ENCODE assay signal across 13 cellular contexts in genomic region chr3:188049890-188050530, GRCh38.
DNase-seq lines count a peak whose midpoint lies in the region; ATAC-seq and TF ChIP-seq lines count a peak whose summit lies in the region.
"Had no signal": no experiment of that assay in that cellular context is flagged by ENCODE, and none has a peak within 500 bp of the region (broad histone marks: within the 10 kb centered on the region; RNA-seq: fewer than 3 reads in every experiment).

No MANE protein-coding gene starts in this region.

- no peaks in the 10 kb centered on the region for H3K9me3 Mint-ChIP-seq in stimulated activated naive CD8-positive, alpha-beta T cell treated with anti-CD3 and anti-CD28 coated beads, Interleukin-15, amount 100 ng/mL, for 72 hours

- TF ChIP-seq CTCF in colonic mucosa (IDR thresholded peaks at IDR 0.05) (no peak), WERI-Rb-1 (IDR thresholded peaks at IDR 0.05; ENCODE audit: low read depth, low read length) (no peak)

- no peaks in the 10 kb centered on the region for H3K27me3 ChIP-seq in effector memory CD4-positive, alpha-beta T cell (replicated peaks; ENCODE audit: control insufficient read depth, insufficient read depth, low read length, poor library complexity, severe bottlenecking)
- no peaks in the 10 kb centered on the region for H3K27me3 ChIP-seq in colonic mucosa
- H3K27me3 ChIP-seq in WERI-Rb-1 (ENCODE audit: insufficient read depth, low read depth, severe bottlenecking), result no peaks in the 10 kb centered on the region
- H3K27me3 ChIP-seq: foreskin keratinocyte had no signal

- no peaks in the 10 kb centered on the region for H3K36me3 ChIP-seq in effector memory CD4-positive, alpha-beta T cell (ENCODE audit: control insufficient read depth, insufficient read depth, low read length)
- H3K36me3 ChIP-seq in colonic mucosa (no peaks in the 10 kb centered on the region), WERI-Rb-1 (no peaks in the 10 kb centered on the region)
- H3K36me3 ChIP-seq: left ventricle myocardium inferior had no signal

- H3K27ac ChIP-seq in effector memory CD4-positive, alpha-beta T cell (ENCODE audit: insufficient read depth, low read length, poor library complexity, severe bottlenecking), result no peak overlapping the region
- no peak overlapping the region for H3K27ac ChIP-seq in colonic mucosa
- H3K27ac ChIP-seq in WERI-Rb-1, result no peak overlapping the region
- H3K27ac ChIP-seq: 22Rv1, foreskin keratinocyte had no signal

- peak; percentile 88 for ATAC-seq in stimulated activated naive CD8-positive, alpha-beta T cell treated with anti-CD3 and anti-CD28 coated beads, Interleukin-15, amount 100 ng/mL, for 72 hours
- no peak for ATAC-seq in esophagus mucosa
- ATAC-seq: foreskin keratinocyte, HCT116 had no signal

- no peak overlapping the region for H3K4me3 ChIP-seq in effector memory CD4-positive, alpha-beta T cell (ENCODE audit: insufficient read depth, low read depth, low read length, poor library complexity, severe bottlenecking)
- H3K4me3 ChIP-seq in colonic mucosa (no peak overlapping the region), WERI-Rb-1 (ENCODE audit: low read depth, low read length) (no peak overlapping the region)
- H3K4me3 ChIP-seq: left ventricle myocardium inferior had no signal

- peak overlapping the region in 1 of 2 donors; percentile 15 for H3K27ac Mint-ChIP-seq in stimulated activated naive CD8-positive, alpha-beta T cell treated with anti-CD3 and anti-CD28 coated beads, Interleukin-15, amount 100 ng/mL, for 72 hours

- intact Hi-C loops in colonic mucosa (cut with DNase I), result loop anchor here (10.0 kb wide), 1 partner anchor 905 kb away; no protein-coding TSS in a partner anchor

- H3K4me1 Mint-ChIP-seq in stimulated activated naive CD8-positive, alpha-beta T cell treated with anti-CD3 and anti-CD28 coated beads, Interleukin-15, amount 100 ng/mL, for 72 hours, result peaks cover 34% of the 10 kb centered on the region

- peaks cover 9% of the 10 kb centered on the region for H3K4me1 ChIP-seq in effector memory CD4-positive, alpha-beta T cell (ENCODE audit: control insufficient read depth, insufficient read depth, low read length, poor library complexity, severe bottlenecking)
- no peaks in the 10 kb centered on the region for H3K4me1 ChIP-seq in colonic mucosa

- no peak overlapping the region for H3K9ac ChIP-seq in colonic mucosa (ENCODE audit: low read depth in 2 of 2, low read length in 2 of 2)

- H3K9me3 ChIP-seq in effector memory CD4-positive, alpha-beta T cell (ENCODE audit: control insufficient read depth, low read length), result no peaks in the 10 kb centered on the region
- H3K9me3 ChIP-seq in colonic mucosa (no peaks in the 10 kb centered on the region), WERI-Rb-1 (ENCODE audit: severe bottlenecking) (no peaks in the 10 kb centered on the region)
- H3K9me3 ChIP-seq: left ventricle myocardium inferior had no signal

- DNase-seq in DMS53 (lab: John Stamatoyannopoulos, UW) (peak; percentile 8), DMS53 treated with DMSO at 0.1 percent for 48 hours (lab: John Stamatoyannopoulos, UW; ENCODE audit: unreplicated experiment) (no peak), colonic mucosa (no peak), WERI-Rb-1 (no peak)
- peak; percentile 14 for DNase-seq in activated CD4-positive, alpha-beta T cell treated with anti-CD3 and anti-CD28 coated beads, Interleukin-2, amount 50 U/mL, for 1 hour
- DNase-seq in effector memory CD4-positive, alpha-beta T cell, result peak; percentile 6 to 22 (median 20)
- peak; percentile 17 to 38 for DNase-seq in stimulated activated naive CD8-positive, alpha-beta T cell treated with anti-CD3 and anti-CD28 coated beads, Interleukin-15, amount 100 ng/mL, for 72 hours
- DNase-seq: foreskin keratinocyte, left ventricle myocardium inferior, T1000 had no signal

- H3K4me3 Mint-ChIP-seq in stimulated activated naive CD8-positive, alpha-beta T cell treated with anti-CD3 and anti-CD28 coated beads, Interleukin-15, amount 100 ng/mL, for 72 hours, result peak overlapping the region; percentile 23 to 41

- H3K27me3 Mint-ChIP-seq in stimulated activated naive CD8-positive, alpha-beta T cell treated with anti-CD3 and anti-CD28 coated beads, Interleukin-15, amount 100 ng/mL, for 72 hours, result no peaks in the 10 kb centered on the region

Comparison
In these comparisons a context has a peak if more than half of its experiments do, and no peak if none do; other contexts are left out.
1. DNase-seq: peak in DMS53 (single experiment), activated CD4-positive, alpha-beta T cell treated with anti-CD3 and anti-CD28 coated beads, Interleukin-2, amount 50 U/mL, for 1 hour (single experiment), effector memory CD4-positive, alpha-beta T cell (3 of 3) and stimulated activated naive CD8-positive, alpha-beta T cell treated with anti-CD3 and anti-CD28 coated beads, Interleukin-15, amount 100 ng/mL, for 72 hours (2 of 2); none in DMS53 treated with DMSO at 0.1 percent for 48 hours (single experiment), colonic mucosa (single experiment) and WERI-Rb-1 (single experiment).